ENCODE assay signal across 9 cellular contexts in genomic region chr17:67390646-67391480, GRCh38. TPM values are rescaled to one million over a fixed set of nuclear protein-coding genes. Genes with fewer than 3 reads are reported as not detected.
A peak's percentile ranks its signal among the peaks of the same experiment; 100 is the strongest.
DNase-seq lines count a peak whose midpoint lies in the region; ATAC-seq and TF ChIP-seq lines count a peak whose summit lies in the region.
"Had no signal": no experiment of that assay in that cellular context is flagged by ENCODE, and none has a peak within 500 bp of the region (broad histone marks: within the 10 kb centered on the region; RNA-seq: fewer than 3 reads in every experiment).

No MANE protein-coding gene starts in this region.

- WGBS in prostate gland: 12% methylated on average over 9 of the region's 9 CpGs

- DNase-seq in DMS153 (lab: John Stamatoyannopoulos, UW): peak; percentile 53
- no peak for DNase-seq in DMS153 treated with DMSO at 0.1 percent for 48 hours (lab: John Stamatoyannopoulos, UW; ENCODE audit: unreplicated experiment)
- peak; percentile 54 for DNase-seq in NCI-H446 treated with DMSO at 0.1 percent for 48 hours (lab: John Stamatoyannopoulos, UW)
- DNase-seq in activated T-cell treated with anti-CD3 and anti-CD28 coated beads, Interleukin-2, amount 50 U/mL, for 1 hour: peak; percentile 62
- DNase-seq in fibroblast of pulmonary artery (ENCODE audit: low read depth): peak; percentile 94
- peak; percentile 76 for DNase-seq in prostate gland (ENCODE audit: low spot score)
- DNase-seq in iPS-NIHi7 (ENCODE audit: extremely low spot score): no peak

- H3K27me3 ChIP-seq in prostate gland (replicated peaks; ENCODE audit: insufficient read depth): no peaks in the 10 kb centered on the region

- intact Hi-C loops in prostate gland (cut with DNase I): no loop called here

- H3K4me1 ChIP-seq in prostate gland (replicated peaks): peaks cover 13% of the 10 kb centered on the region

- H3K4me3 ChIP-seq in fibroblast of pulmonary artery (replicated peaks; ENCODE audit: low read depth, low read length): peak overlapping the region; percentile 9
- no peak overlapping the region for H3K4me3 ChIP-seq in prostate gland

- peak; percentile 90 for ATAC-seq in HG02763 (IDR thresholded peaks at IDR 0.05; ENCODE audit: unreplicated experiment)

- no peaks in the 10 kb centered on the region for H3K9me3 ChIP-seq in prostate gland

- peak overlapping the region; percentile 41 to 68 for H3K27ac ChIP-seq in prostate gland
- H3K27ac ChIP-seq: 22Rv1 had no signal

- H3K36me3 ChIP-seq in prostate gland: no peaks in the 10 kb centered on the region

- no peak for TF ChIP-seq POLR2A in prostate gland (IDR thresholded peaks at IDR 0.05)

- TF ChIP-seq CTCF in fibroblast of pulmonary artery (IDR thresholded peaks at IDR 0.05; ENCODE audit: low read length, missing control alignments) (no peak), prostate gland (IDR thresholded peaks at IDR 0.05) (no peak)

RNA-seq across cellular contexts. Expression of gene PITPNC1, which starts 13.8 kb away (rescaled TPM):
- 10 to 100 TPM; 10.1 to 12.9 TPM for total RNA-seq in prostate gland

RNA-seq across cellular contexts. Expression of gene PSMD12, which starts 24.5 kb away (rescaled TPM):
- 10 to 100 TPM; 19.8 to 24.0 TPM for total RNA-seq in prostate gland

Comparison
In these comparisons a context has a peak if more than half of its experiments do, and no peak if none do; other contexts are left out.
1. DNase-seq: peak in DMS153 (single experiment), NCI-H446 treated with DMSO at 0.1 percent for 48 hours (single experiment), activated T-cell treated with anti-CD3 and anti-CD28 coated beads, Interleukin-2, amount 50 U/mL, for 1 hour (single experiment), fibroblast of pulmonary artery (single experiment) and prostate gland (single experiment); none in DMS153 treated with DMSO at 0.1 percent for 48 hours (single experiment) and iPS-NIHi7 (single experiment).